ENCODE assay signal across 16 cellular contexts in the genomic region with DNA sequence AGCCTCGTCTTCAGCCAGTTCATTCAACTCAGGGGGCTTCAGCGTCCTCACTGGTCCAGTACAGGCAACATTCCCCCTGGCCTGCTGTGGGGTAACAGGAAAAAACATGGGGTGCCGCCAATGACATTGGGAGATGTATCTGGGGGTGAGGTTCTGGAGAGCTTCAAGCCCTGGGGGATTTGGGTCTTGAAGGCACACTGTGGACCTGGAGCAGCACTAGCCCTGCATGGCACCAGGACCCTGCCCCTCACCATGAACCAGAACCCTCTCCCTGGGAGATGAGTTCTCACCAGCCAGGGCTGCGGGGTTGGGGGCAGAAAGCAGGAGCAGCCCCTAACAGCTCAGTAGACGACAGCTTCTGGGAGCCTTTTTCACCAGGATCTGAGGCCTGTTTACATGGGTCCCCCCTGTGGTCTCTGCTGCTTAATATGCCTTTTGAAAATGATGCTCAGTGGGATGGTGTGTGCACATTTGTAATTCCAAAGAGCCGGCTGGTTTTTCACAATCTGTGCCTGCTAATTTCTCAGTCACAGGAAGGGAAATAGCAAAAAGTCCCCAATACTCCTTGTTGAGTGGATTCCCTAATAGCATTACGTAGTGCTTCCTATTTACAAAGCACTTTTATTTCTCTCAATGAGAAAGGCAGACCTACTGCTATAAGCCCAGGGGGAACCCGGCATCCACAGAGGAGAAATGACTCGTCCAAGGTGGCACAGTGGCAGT.
A peak's percentile ranks its signal among the peaks of the same experiment; 100 is the strongest.
DNase-seq lines count a peak whose midpoint lies in the region; ATAC-seq, FAIRE-seq and TF ChIP-seq lines count a peak whose summit lies in the region.
"Had no signal": no experiment of that assay in that cellular context is flagged by ENCODE, and none has a peak within 500 bp of the region (broad histone marks: within the 10 kb centered on the region; RNA-seq: fewer than 3 reads in every experiment).

No MANE protein-coding gene starts in this region.

- H2AK5ac ChIP-seq in mesenchymal stem cell (ENCODE audit: low read length, severe bottlenecking), result no peak overlapping the region

- no peak overlapping the region for H3K4me3 ChIP-seq in Peyer's patch
- H3K4me3 ChIP-seq in esophagus (ENCODE audit: low read depth in 1 of 2, low read length in 2 of 2), result no peak overlapping the region
- peak overlapping the region in 1 of 2 experiments; percentile 13 for H3K4me3 ChIP-seq in mesenchymal stem cell (ENCODE audit: insufficient read depth in 1 of 2, low read depth in 1 of 2, low read length in 2 of 2)
- no peak overlapping the region for H3K4me3 ChIP-seq in skin epidermis
- no peak overlapping the region for H3K4me3 ChIP-seq in prostate gland

- intact Hi-C loops in prostate gland (cut with DNase I), result no loop called here

- no peak overlapping the region for H4K8ac ChIP-seq in mesenchymal stem cell (ENCODE audit: low read length)

- H3K36me3 ChIP-seq in Peyer's patch, result no peaks in the 10 kb centered on the region
- H3K36me3 ChIP-seq in esophagus (ENCODE audit: control insufficient read depth in 2 of 2, insufficient read depth in 2 of 2, low read length in 1 of 2), result no peaks in the 10 kb centered on the region
- no peaks in the 10 kb centered on the region for H3K36me3 ChIP-seq in mesenchymal stem cell (ENCODE audit: control insufficient read depth in 1 of 2, insufficient read depth in 2 of 2, low read depth in 1 of 2, low read length in 2 of 2)
- no peaks in the 10 kb centered on the region for H3K36me3 ChIP-seq in prostate gland

- FAIRE-seq in D721Med (lab: Jason Lieb, UNC), result no peak

- H3K79me1 ChIP-seq in mesenchymal stem cell (replicated peaks; ENCODE audit: low read length, poor library complexity, severe bottlenecking), result no peaks in the 10 kb centered on the region

- TF ChIP-seq POLR2A in Peyer's patch (IDR thresholded peaks at IDR 0.05), result no peak
- no peak for TF ChIP-seq POLR2A in prostate gland (IDR thresholded peaks at IDR 0.05)

- WGBS in esophagus, 2 donors, result 54 to 68% methylated on average over 9 of the region's 9 CpGs
- WGBS in mesenchymal stem cell, result 80% methylated on average over 8 of the region's 9 CpGs
- WGBS in prostate gland, result 79% methylated on average over 8 of the region's 9 CpGs

- no peaks in the 10 kb centered on the region for H3K27me3 ChIP-seq in Peyer's patch
- H3K27me3 ChIP-seq in esophagus (ENCODE audit: control insufficient read depth in 1 of 2, insufficient read depth in 2 of 2, low read length in 2 of 2), result no peaks in the 10 kb centered on the region
- peaks cover 0 to 21% of the 10 kb centered on the region in 2 experiments for H3K27me3 ChIP-seq in mesenchymal stem cell (ENCODE audit: control insufficient read depth in 1 of 2, insufficient read depth in 1 of 2, low read length in 2 of 2)
- H3K27me3 ChIP-seq in prostate gland (replicated peaks; ENCODE audit: insufficient read depth), result no peaks in the 10 kb centered on the region

- no peak overlapping the region for H2BK5ac ChIP-seq in mesenchymal stem cell (ENCODE audit: low read depth, low read length, poor library complexity, severe bottlenecking)

- H3K4me2 ChIP-seq in mesenchymal stem cell (ENCODE audit: low read length, poor library complexity, severe bottlenecking), result no peak overlapping the region

- no peak overlapping the region for H4K91ac ChIP-seq in mesenchymal stem cell (ENCODE audit: low read length)

- no peak overlapping the region for H3K4ac ChIP-seq in mesenchymal stem cell (ENCODE audit: low read depth in 1 of 2, low read length in 2 of 2)

- H2BK15ac ChIP-seq in mesenchymal stem cell (ENCODE audit: low read depth, poor library complexity, severe bottlenecking), result peak overlapping the region; percentile 23

- no peaks in the 10 kb centered on the region for H3K9me3 ChIP-seq in Peyer's patch
- H3K9me3 ChIP-seq in esophagus (ENCODE audit: control insufficient read depth in 2 of 2, insufficient read depth in 1 of 2, low read depth in 1 of 2, low read length in 1 of 2), result no peaks in the 10 kb centered on the region
- H3K9me3 ChIP-seq in mesenchymal stem cell (ENCODE audit: control insufficient read depth, low read length), result no peaks in the 10 kb centered on the region
- no peaks in the 10 kb centered on the region for H3K9me3 ChIP-seq in prostate gland

- peak overlapping the region in 3 of 4 donors; percentile 1 to 76 (median 64) for H3K27ac ChIP-seq in Peyer's patch
- peak overlapping the region; percentile 29 to 42 for H3K27ac ChIP-seq in esophagus (ENCODE audit: low read depth in 2 of 2, low read length in 1 of 2)
- H3K27ac ChIP-seq in mesenchymal stem cell (ENCODE audit: low read length, poor library complexity, severe bottlenecking), result no peak overlapping the region
- H3K27ac ChIP-seq in skin epidermis, result peak overlapping the region in 19 of 21 experiments; percentile 26 to 88 (median 68)
- H3K27ac ChIP-seq in substantia nigra (ENCODE audit: low read depth, low read length, poor library complexity, severe bottlenecking), result no peak overlapping the region
- peak overlapping the region in 1 of 2 donors; percentile 12 for H3K27ac ChIP-seq in prostate gland
- H3K27ac ChIP-seq: foreskin keratinocyte had no signal

- DNase-seq in Peyer's patch (no peak), mesenchymal stem cell (no peak), substantia nigra (lab: John Stamatoyannopoulos, UW) (no peak), D721Med (ENCODE audit: insufficient read length, low spot score) (no peak), prostate gland (ENCODE audit: low spot score) (no peak)
- DNase-seq: activated CD4-positive, alpha-beta T cell treated with anti-CD3 and anti-CD28 coated beads, Interleukin-2, amount 50 U/mL, for 4 hours; Caco-2; effector CD4-positive, alpha-beta T cell; foreskin keratinocyte; GDM1; immature natural killer cell; SHP77 treated with DMSO at 0.1 percent for 48 hours; stimulated activated CD4-positive, alpha-beta T cell treated with anti-CD3 and anti-CD28 coated beads, Interleukin-4, amount 100 ng/mL, for 24 hours had no signal

- H3K4me1 ChIP-seq in Peyer's patch (peaks cover 0 to 33% (median 3%) of the 10 kb centered on the region in 4 donors), esophagus (ENCODE audit: control insufficient read depth in 2 of 2, insufficient read depth in 2 of 2, low read length in 1 of 2) (peaks cover 0 to 3% of the 10 kb centered on the region in 2 donors), mesenchymal stem cell (ENCODE audit: control insufficient read depth, insufficient read depth, low read depth, low read length) (peaks cover 2% of the 10 kb centered on the region), prostate gland (replicated peaks) (no peaks in the 10 kb centered on the region)
- H3K4me1 ChIP-seq: foreskin keratinocyte had no signal

- ATAC-seq in HG03432 (IDR thresholded peaks at IDR 0.05; ENCODE audit: unreplicated experiment), result no peak
- ATAC-seq: foreskin keratinocyte had no signal

- peak overlapping the region; percentile 78 for H3K9ac ChIP-seq in mesenchymal stem cell (ENCODE audit: low read length)

- peak overlapping the region in 1 of 2 experiments; percentile 8 for H3K14ac ChIP-seq in mesenchymal stem cell (ENCODE audit: low read length in 2 of 2)

- H2AFZ ChIP-seq in mesenchymal stem cell (ENCODE audit: low read depth, low read length), result no peak overlapping the region

- no peak overlapping the region for H3K18ac ChIP-seq in mesenchymal stem cell (ENCODE audit: low read depth in 1 of 2, low read length in 2 of 2)

- H2BK12ac ChIP-seq in mesenchymal stem cell (ENCODE audit: low read length in 2 of 2), result peak overlapping the region in 1 of 2 experiments; percentile 21

- no peak overlapping the region for H3K23ac ChIP-seq in mesenchymal stem cell (ENCODE audit: low read length in 2 of 2)

- H2BK120ac ChIP-seq in mesenchymal stem cell (ENCODE audit: low read depth, low read length), result no peak overlapping the region

- TF ChIP-seq CTCF in Peyer's patch (IDR thresholded peaks at IDR 0.05) (no peak), D721Med (IDR thresholded peaks at IDR 0.05; ENCODE audit: insufficient read depth, missing control alignments) (no peak), prostate gland (IDR thresholded peaks at IDR 0.05) (no peak)

Comparison
In these comparisons a context has a peak if more than half of its experiments do, and no peak if none do; other contexts are left out.
1. H3K27ac ChIP-seq: peak in Peyer's patch (3 of 4), esophagus (2 of 2) and skin epidermis (19 of 21); none in mesenchymal stem cell (single experiment) and substantia nigra (single experiment).